ENCODE assay signal across 8 cellular contexts in the genomic region with DNA sequence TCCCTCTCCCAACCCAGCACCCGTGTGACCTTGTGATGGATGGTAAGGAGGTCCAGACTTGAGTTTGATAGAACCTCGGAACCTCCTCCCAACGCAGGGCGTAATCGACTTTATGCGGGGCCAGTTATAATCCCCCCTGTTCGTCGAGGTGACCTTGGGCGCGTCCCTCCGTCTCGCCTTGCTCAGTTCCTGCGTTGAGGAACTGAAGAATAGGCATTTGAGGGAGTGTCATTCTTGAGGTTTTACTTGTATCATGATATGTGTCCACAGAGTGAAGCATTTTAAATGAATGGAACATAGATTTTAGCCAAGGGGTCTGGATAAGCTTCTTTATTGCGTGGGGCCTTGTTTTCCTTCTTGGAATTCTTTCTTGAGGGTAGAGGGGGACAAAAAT. TPM values are rescaled to one million over a fixed set of nuclear protein-coding genes. Genes with fewer than 3 reads are reported as not detected.
DNase-seq lines count a peak whose midpoint lies in the region; ATAC-seq and TF ChIP-seq lines count a peak whose summit lies in the region.

No MANE protein-coding gene starts in this region.

- H3K9me3 ChIP-seq in body of pancreas (no peaks in the 10 kb centered on the region), mucosa of descending colon (no peaks in the 10 kb centered on the region)

- POLR2A ChIA-PET in BJ (lab: Charles Lee) = interaction anchor here (1.0 kb wide), 1 partner anchor 51 kb away, joined by 3 read pairs; no protein-coding TSS in a partner anchor

- 0% methylated on average over 9 to 14 of the region's 14 CpGs for WGBS in body of pancreas, 2 donors

- H3K4me1 ChIP-seq in body of pancreas = peaks cover 15% of the 10 kb centered on the region
- H3K4me1 ChIP-seq in mucosa of descending colon (ENCODE audit: low read depth) = peaks cover 13% of the 10 kb centered on the region

- H3K36me3 ChIP-seq in BJ (ENCODE audit: control insufficient read depth, insufficient read depth, low read length) (peaks cover 6% of the 10 kb centered on the region; the same call in 1 of the 2 replicates), body of pancreas (replicated peaks in 1 of 2; ENCODE audit: insufficient read depth in 1 of 2, low read depth in 2 of 2) (peaks cover 0 to 8% of the 10 kb centered on the region in 2 donors), mucosa of descending colon (ENCODE audit: low read depth) (peaks cover 6% of the 10 kb centered on the region)

- CTCF ChIA-PET in BJ (lab: Yijun Ruan, JAX) = interaction anchor here (0.7 to 4.5 kb wide), 5 partner anchors 9 to 73 kb away, joined by 3 to 26 read pairs (median 3); a partner anchor contains a TSS

- peak overlapping the region; percentile 57 to 85 (median 75) for H3K27ac ChIP-seq in body of pancreas

- H3K27me3 ChIP-seq in BJ (ENCODE audit: control insufficient read depth, insufficient read depth, low read length) (no peaks in the 10 kb centered on the region), body of pancreas (no peaks in the 10 kb centered on the region)

- ATAC-seq in HG03095 (IDR thresholded peaks at IDR 0.05; ENCODE audit: unreplicated experiment) = peak; percentile 1
- ATAC-seq in body of pancreas = no peak
- peak; percentile 37 for ATAC-seq in mucosa of descending colon
- ATAC-seq in HG03045 (IDR thresholded peaks at IDR 0.05; ENCODE audit: unreplicated experiment) = no peak

- TF ChIP-seq CTCF in BJ (IDR thresholded peaks at IDR 0.05; ENCODE audit: insufficient read depth, low read depth, low read length) = no peak
- no peak for TF ChIP-seq CTCF in body of pancreas (IDR thresholded peaks at IDR 0.05)
- no peak for TF ChIP-seq CTCF in mucosa of descending colon (IDR thresholded peaks at IDR 0.05)

- TF ChIP-seq POLR2A in body of pancreas (IDR thresholded peaks at IDR 0.05) = no peak

- intact Hi-C loops in body of pancreas (cut with DNase I) = no loop called here
- intact Hi-C loops in mucosa of descending colon (cut with DNase I, micrococcal nuclease) = no loop called here

- no peak for DNase-seq in BJ (ENCODE audit: low read depth)
- DNase-seq in body of pancreas = no peak
- no peak for DNase-seq in mucosa of descending colon
- DNase-seq in cerebellum (ENCODE audit: low spot score) = no peak
- no peak for DNase-seq in dedifferentiated amniotic fluid mesenchymal stem cell (ENCODE audit: extremely low spot score)
- no peak for DNase-seq in stimulated activated CD4-positive, alpha-beta T cell treated with anti-CD3 and anti-CD28 coated beads, Interleukin-2, amount 100 ng/mL, for 48 hours

- H3K4me3 ChIP-seq in BJ (ENCODE audit: low read depth, low read length) (peak overlapping the region; percentile 95), body of pancreas (peak overlapping the region; percentile 50 to 91), mucosa of descending colon (peak overlapping the region; percentile 45)

RNA-seq across cellular contexts. Expression of a gene that starts 0.4 kb away (rescaled TPM):
- 54.6 and 87.5 TPM in 2 replicates for polyA plus RNA-seq in BJ (2011; rRNA removed)
- 16.6 and 24.7 TPM in 2 replicates for polyA minus RNA-seq in BJ (2011; rRNA and poly(A)+ RNA removed)
- total RNA-seq in body of pancreas = 10 to 100 TPM; 20.2 to 25.4 TPM
- 10 to 100 TPM; 41.1 to 59.5 (median 49.9) TPM for total RNA-seq in mucosa of descending colon
- total RNA-seq in cerebellum = 31.8 TPM

RNA-seq across cellular contexts. Expression of a gene that starts 9.4 kb away (rescaled TPM):
- polyA plus RNA-seq in BJ (2011; rRNA removed) = 67.8 and 112 TPM in 2 replicates
- polyA minus RNA-seq in BJ (2011; rRNA and poly(A)+ RNA removed) = 72.1 and 102 TPM in 2 replicates
- total RNA-seq in body of pancreas (10 to 100 TPM; 14.8 to 16.9 TPM), mucosa of descending colon (100 to 1,000 TPM in 1 of 3 donors, 10 to 100 TPM in 2; 11.6 to 442 (median 37.4) TPM), cerebellum (0.64 TPM)

RNA-seq across cellular contexts. Expression of a gene that starts 26.7 kb away (rescaled TPM):
- 42.6 and 51.5 TPM in 2 replicates for polyA plus RNA-seq in BJ (2011; rRNA removed)
- polyA minus RNA-seq in BJ (2011; rRNA and poly(A)+ RNA removed) = 24.1 and 31.7 TPM in 2 replicates
- 100 to 1,000 TPM in 1 of 2 donors, 10 to 100 TPM in 1; 62.3 to 233 TPM for total RNA-seq in body of pancreas
- total RNA-seq in mucosa of descending colon = 100 to 1,000 TPM in 2 of 3 donors, 10 to 100 TPM in 1; 71.5 to 151 (median 132) TPM
- 12.4 TPM for total RNA-seq in cerebellum

RNA-seq across cellular contexts. Expression of a gene that starts 54.6 kb away (rescaled TPM):
- 0.02 and 0.21 TPM in 2 replicates for polyA plus RNA-seq in BJ (2011; rRNA removed)
- 0.24 TPM in 1 of 2 replicates, not detected in the other for polyA minus RNA-seq in BJ (2011; rRNA and poly(A)+ RNA removed)
- total RNA-seq in body of pancreas = 100 to 1,000 TPM in 1 of 2 donors, 10 to 100 TPM in 1; 93.7 to 293 TPM
- 1,000 to 10,000 TPM in 2 of 3 donors, 100 to 1,000 TPM in 1; 623 to 1,741 (median 1,105) TPM for total RNA-seq in mucosa of descending colon
- total RNA-seq in cerebellum = 0.73 TPM

Comparison
In these comparisons a context has a peak if more than half of its experiments do, and no peak if none do; other contexts are left out.
1. H3K4me3 ChIP-seq: peak in every context shown above with its lines; median percentile 95 in BJ; 70 in body of pancreas; 45 in mucosa of descending colon.
2. ATAC-seq: peak in HG03095 (single experiment) and mucosa of descending colon (single experiment); none in body of pancreas (single experiment) and HG03045 (single experiment).